16 cellular contexts compared by ENCODE assay signal in the genomic region with DNA sequence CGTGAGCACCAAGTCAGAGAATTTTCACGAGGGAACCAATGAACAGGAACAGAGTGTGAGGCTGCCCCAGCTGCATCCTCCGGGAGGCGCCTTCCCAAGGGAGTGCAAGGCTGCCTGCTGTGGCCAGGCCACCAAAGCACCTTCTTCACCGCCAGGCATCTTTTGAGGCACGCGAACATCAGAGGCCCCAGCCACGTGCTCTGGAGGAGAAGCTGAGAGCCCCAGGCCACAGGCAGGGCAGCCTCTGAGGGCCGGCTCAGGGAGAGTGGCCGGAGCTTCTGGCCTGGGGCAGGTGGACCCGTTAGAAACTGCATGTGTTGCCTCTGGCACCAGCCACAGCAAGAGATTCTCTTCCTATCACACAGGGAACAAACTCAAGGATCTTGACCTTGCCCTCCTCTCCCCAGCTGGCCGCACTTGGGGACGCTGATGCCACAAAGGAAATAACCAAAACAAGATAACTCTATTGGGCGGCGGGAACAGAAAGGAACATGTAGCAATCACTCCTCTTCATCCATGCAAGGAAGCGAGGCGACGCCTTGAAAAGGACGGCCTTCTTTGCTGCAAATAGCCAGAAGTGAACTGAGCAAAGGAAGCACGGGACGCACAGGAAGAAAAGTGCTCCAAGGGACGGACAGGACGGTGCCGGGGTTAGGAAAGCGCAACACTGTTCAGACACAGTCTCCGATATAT. TPM values are rescaled to one million over a fixed set of nuclear protein-coding genes. Genes with fewer than 3 reads are reported as not detected.
DNase-seq lines count a peak whose midpoint lies in the region; ATAC-seq and TF ChIP-seq lines count a peak whose summit lies in the region.
"Had no signal": no experiment of that assay in that cellular context is flagged by ENCODE, and none has a peak within 500 bp of the region (broad histone marks: within the 10 kb centered on the region; RNA-seq: fewer than 3 reads in every experiment).

No MANE protein-coding gene starts in this region.

- peak; percentile 7 for TF ChIP-seq CTCF in fibroblast of mammary gland (conservative IDR thresholded peaks at IDR 0.05; ENCODE audit: control insufficient read depth, insufficient read depth, low read depth, low read length)

- H3K27ac Mint-ChIP-seq in activated naive CD8-positive, alpha-beta T cell, result no peak overlapping the region
- no peak overlapping the region for H3K27ac Mint-ChIP-seq in activated naive CD8-positive, alpha-beta T cell treated with anti-CD3 and anti-CD28 coated beads for 36 hours
- peak overlapping the region; percentile 34 for H3K27ac Mint-ChIP-seq in T-helper 1 cell treated with Interleukin-12 subunit alpha and Interleukin-12 subunit beta and Interleukin-4 antibody, amounts not matched to agents 30 μg/mL and 1 μg/mL, for 36 hours
- peak overlapping the region; percentile 89 for H3K27ac Mint-ChIP-seq in stimulated activated naive B cell treated with anti-CD40 and anti-IgM and Interleukin-4, amounts not matched to agents 10 μg/mL and 1 μg/mL and 100 μg/mL, for 72 hours
- H3K27ac Mint-ChIP-seq: activated CD8-positive, alpha-beta T cell treated with anti-CD3 and anti-CD28 coated beads, Interleukin-2, amount 10 ng/mL, durations not matched to agents 7 days and 5 days; CD4-positive, alpha-beta T cell had no signal

- no peaks in the 10 kb centered on the region for H3K36me3 Mint-ChIP-seq in activated naive CD8-positive, alpha-beta T cell
- H3K36me3 Mint-ChIP-seq in activated naive CD8-positive, alpha-beta T cell treated with anti-CD3 and anti-CD28 coated beads for 36 hours, result peaks cover 4% of the 10 kb centered on the region
- no peaks in the 10 kb centered on the region for H3K36me3 Mint-ChIP-seq in T-helper 1 cell treated with Interleukin-12 subunit alpha and Interleukin-12 subunit beta and Interleukin-4 antibody, amounts not matched to agents 30 μg/mL and 1 μg/mL, for 36 hours (ENCODE audit: low read depth)
- peaks cover 43 to 56% of the 10 kb centered on the region in 2 donors for H3K36me3 Mint-ChIP-seq in stimulated activated naive B cell treated with anti-CD40 and anti-IgM and Interleukin-4, amounts not matched to agents 10 μg/mL and 1 μg/mL and 100 μg/mL, for 72 hours

- H3K27me3 Mint-ChIP-seq in activated naive CD8-positive, alpha-beta T cell, result peaks cover 3% of the 10 kb centered on the region
- H3K27me3 Mint-ChIP-seq in activated naive CD8-positive, alpha-beta T cell treated with anti-CD3 and anti-CD28 coated beads for 36 hours, result peaks cover 11% of the 10 kb centered on the region
- no peaks in the 10 kb centered on the region for H3K27me3 Mint-ChIP-seq in T-helper 1 cell treated with Interleukin-12 subunit alpha and Interleukin-12 subunit beta and Interleukin-4 antibody, amounts not matched to agents 30 μg/mL and 1 μg/mL, for 36 hours (ENCODE audit: low read depth)
- H3K27me3 Mint-ChIP-seq in stimulated activated naive B cell treated with anti-CD40 and anti-IgM and Interleukin-4, amounts not matched to agents 10 μg/mL and 1 μg/mL and 100 μg/mL, for 72 hours, result peaks cover 0 to 22% of the 10 kb centered on the region in 2 donors
- H3K27me3 Mint-ChIP-seq: CD4-positive, alpha-beta T cell had no signal

- peak; percentile 21 to 24 for ATAC-seq in stimulated activated naive B cell treated with anti-CD40 and anti-IgM and Interleukin-4, amounts not matched to agents 10 μg/mL and 1 μg/mL and 100 μg/mL, for 72 hours (replicated peaks)
- ATAC-seq: activated CD8-positive, alpha-beta T cell treated with anti-CD3 and anti-CD28 coated beads, Interleukin-2, amount 10 ng/mL, durations not matched to agents 7 days and 5 days; SK-N-SH treated with all-trans-retinoic acid at 6 μM for 48 hours had no signal

- no peak overlapping the region for H3K4me3 ChIP-seq in fibroblast of mammary gland (ENCODE audit: control insufficient read depth, low read depth, low read length)

- H3K4me3 Mint-ChIP-seq in activated naive CD8-positive, alpha-beta T cell, result peak overlapping the region; percentile 13
- no peak overlapping the region for H3K4me3 Mint-ChIP-seq in activated naive CD8-positive, alpha-beta T cell treated with anti-CD3 and anti-CD28 coated beads for 36 hours
- no peak overlapping the region for H3K4me3 Mint-ChIP-seq in T-helper 1 cell treated with Interleukin-12 subunit alpha and Interleukin-12 subunit beta and Interleukin-4 antibody, amounts not matched to agents 30 μg/mL and 1 μg/mL, for 36 hours
- peak overlapping the region in 1 of 2 donors; percentile 29 for H3K4me3 Mint-ChIP-seq in stimulated activated naive B cell treated with anti-CD40 and anti-IgM and Interleukin-4, amounts not matched to agents 10 μg/mL and 1 μg/mL and 100 μg/mL, for 72 hours
- H3K4me3 Mint-ChIP-seq: activated CD8-positive, alpha-beta T cell treated with anti-CD3 and anti-CD28 coated beads, Interleukin-2, amount 10 ng/mL, durations not matched to agents 7 days and 5 days; CD4-positive, alpha-beta T cell had no signal

- no peak for DNase-seq in activated naive CD8-positive, alpha-beta T cell treated with anti-CD3 and anti-CD28 coated beads for 36 hours
- DNase-seq in fibroblast of mammary gland (ENCODE audit: low read depth) (no peak), cerebellum (ENCODE audit: low spot score) (no peak), NCI-H1105 treated with DMSO at 0.1 percent for 48 hours (lab: John Stamatoyannopoulos, UW) (no peak), dermis blood vessel endothelial cell (no peak)
- no peak for DNase-seq in stimulated activated naive B cell treated with anti-CD40 and anti-IgM and Interleukin-4, amounts not matched to agents 10 μg/mL and 1 μg/mL and 100 μg/mL, for 72 hours
- DNase-seq: activated CD8-positive, alpha-beta T cell treated with anti-CD3 and anti-CD28 coated beads, Interleukin-2, amount 10 ng/mL, durations not matched to agents 7 days and 5 days; activated effector memory CD4-positive, alpha-beta T cell treated with Interleukin-2 at 50 U/mL for 16 hours; CD4-positive, alpha-beta T cell; DMS79 treated with DMSO at 0.1 percent for 48 hours; NCI-H1694; NCI-H446 treated with DMSO at 0.1 percent for 48 hours; substantia nigra had no signal

- no peaks in the 10 kb centered on the region for H3K9me3 Mint-ChIP-seq in activated naive CD8-positive, alpha-beta T cell (ENCODE audit: low read depth)
- H3K9me3 Mint-ChIP-seq in activated naive CD8-positive, alpha-beta T cell treated with anti-CD3 and anti-CD28 coated beads for 36 hours, result peaks cover 10% of the 10 kb centered on the region
- H3K9me3 Mint-ChIP-seq in T-helper 1 cell treated with Interleukin-12 subunit alpha and Interleukin-12 subunit beta and Interleukin-4 antibody, amounts not matched to agents 30 μg/mL and 1 μg/mL, for 36 hours, result no peaks in the 10 kb centered on the region
- H3K9me3 Mint-ChIP-seq in stimulated activated naive B cell treated with anti-CD40 and anti-IgM and Interleukin-4, amounts not matched to agents 10 μg/mL and 1 μg/mL and 100 μg/mL, for 72 hours, result no peaks in the 10 kb centered on the region
- H3K9me3 Mint-ChIP-seq: CD4-positive, alpha-beta T cell had no signal

- peaks cover 38% of the 10 kb centered on the region for H3K4me1 Mint-ChIP-seq in activated naive CD8-positive, alpha-beta T cell (ENCODE audit: low read depth)
- peaks cover 38% of the 10 kb centered on the region for H3K4me1 Mint-ChIP-seq in activated naive CD8-positive, alpha-beta T cell treated with anti-CD3 and anti-CD28 coated beads for 36 hours
- H3K4me1 Mint-ChIP-seq in T-helper 1 cell treated with Interleukin-12 subunit alpha and Interleukin-12 subunit beta and Interleukin-4 antibody, amounts not matched to agents 30 μg/mL and 1 μg/mL, for 36 hours (ENCODE audit: low read depth), result peaks cover 27% of the 10 kb centered on the region
- peaks cover 9 to 15% of the 10 kb centered on the region in 2 donors for H3K4me1 Mint-ChIP-seq in stimulated activated naive B cell treated with anti-CD40 and anti-IgM and Interleukin-4, amounts not matched to agents 10 μg/mL and 1 μg/mL and 100 μg/mL, for 72 hours

RNA-seq across cellular contexts. Expression of a gene that starts 19.9 kb away (rescaled TPM):
- under 1 TPM; 0.16 to 0.27 TPM for total RNA-seq in activated naive CD8-positive, alpha-beta T cell treated with anti-CD3 and anti-CD28 coated beads for 36 hours
- 18.1 TPM for total RNA-seq in cerebellum
- 147 and 174 TPM in 2 replicates for total RNA-seq in dermis blood vessel endothelial cell

Comparison
In these comparisons a context has a peak if more than half of its experiments do, and no peak if none do; other contexts are left out.
1. H3K27ac Mint-ChIP-seq: peak in T-helper 1 cell treated with Interleukin-12 subunit alpha and Interleukin-12 subunit beta and Interleukin-4 antibody, amounts not matched to agents 30 μg/mL and 1 μg/mL, for 36 hours (single experiment) and stimulated activated naive B cell treated with anti-CD40 and anti-IgM and Interleukin-4, amounts not matched to agents 10 μg/mL and 1 μg/mL and 100 μg/mL, for 72 hours (single experiment); none in activated naive CD8-positive, alpha-beta T cell (single experiment) and activated naive CD8-positive, alpha-beta T cell treated with anti-CD3 and anti-CD28 coated beads for 36 hours (single experiment).
2. RNA of a gene that starts 19.9 kb away (total RNA-seq): 147 to 174 TPM in dermis blood vessel endothelial cell and 18.1 TPM in cerebellum (single experiment); 0.16 to 0.27 TPM in activated naive CD8-positive, alpha-beta T cell treated with anti-CD3 and anti-CD28 coated beads for 36 hours; every median in the first group is over 10 times any median in the second.